In the genomic region with DNA sequence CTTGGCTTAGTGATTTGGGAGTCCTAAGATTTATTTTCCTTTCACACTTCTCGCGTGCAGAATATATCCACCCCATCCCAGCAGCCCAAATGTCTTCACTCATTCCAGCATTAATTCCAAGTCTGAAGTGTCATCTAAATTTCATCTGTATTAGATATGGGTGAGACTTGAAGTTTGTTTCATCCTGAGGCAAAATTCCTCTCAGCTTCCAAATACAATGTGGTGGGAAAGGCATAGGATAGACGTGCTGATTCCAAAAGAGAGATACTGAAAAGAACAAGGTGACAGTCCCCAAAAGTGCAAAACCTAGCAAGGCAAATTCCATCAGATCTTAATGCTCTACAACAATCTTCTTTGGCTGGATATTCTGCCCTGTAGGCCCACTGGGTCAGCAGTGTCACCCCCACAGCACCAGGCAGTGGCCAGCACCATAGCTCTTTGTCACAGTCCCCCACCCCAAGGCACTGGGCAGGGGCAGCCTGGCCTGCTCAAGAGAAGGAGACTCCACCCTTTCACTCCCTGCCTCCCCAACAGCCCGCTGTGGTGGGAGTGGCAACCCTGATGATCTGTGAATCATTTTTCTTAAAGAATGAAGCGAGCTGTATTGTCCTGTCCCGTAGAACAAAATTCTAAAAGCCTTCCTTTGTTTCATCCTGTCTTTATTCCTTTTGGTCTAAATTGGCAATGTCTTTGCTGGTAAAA, we compare ENCODE assay signal across 15 cellular contexts.
"Had no signal": no experiment of that assay in that cellular context is flagged by ENCODE, and none has a peak within 500 bp of the region (broad histone marks: within the 10 kb centered on the region; RNA-seq: fewer than 3 reads in every experiment).

No MANE protein-coding gene starts in this region.

- H3K4me2 ChIP-seq: neural progenitor cell had no signal

- H3K27me3 ChIP-seq: brain microvascular endothelial cell, sigmoid colon had no signal

- DNase-seq: activated CD4-positive, alpha-beta T cell treated with anti-CD3 and anti-CD28 coated beads for 4 hours; activated CD8-positive, alpha-beta memory T cell treated with anti-CD3 and anti-CD28 coated beads, Interleukin-2, amount 50 U/mL, for 48 hours; activated naive CD4-positive, alpha-beta T cell; activated naive CD8-positive, alpha-beta T cell treated with anti-CD3 and anti-CD28 coated beads, Interleukin-2, amount 10 ng/mL, durations not matched to agents 7 days and 5 days; brain microvascular endothelial cell; cortex of kidney; effector CD8-positive, alpha-beta T cell; foreskin fibroblast; kidney glomerular epithelial cell; left ventricle myocardium superior; pancreas; sigmoid colon; spleen had no signal

- ATAC-seq: left ventricle myocardium superior, pancreas had no signal

- H3K27ac ChIP-seq: brain microvascular endothelial cell, neural progenitor cell, pancreas had no signal

- H3K9ac ChIP-seq: neural progenitor cell had no signal

- H3K4me3 Mint-ChIP-seq: activated naive CD8-positive, alpha-beta T cell treated with anti-CD3 and anti-CD28 coated beads, Interleukin-2, amount 10 ng/mL, durations not matched to agents 7 days and 5 days; neural progenitor cell had no signal

- H3K9me3 ChIP-seq: pancreas, sigmoid colon, spleen had no signal

- H2AFZ ChIP-seq: neural progenitor cell had no signal

- H3K36me3 Mint-ChIP-seq: neural progenitor cell had no signal

- FAIRE-seq: pancreas, urothelium cell line had no signal

- H3K27ac Mint-ChIP-seq: neural progenitor cell had no signal

- H3K36me3 ChIP-seq: brain microvascular endothelial cell, neural progenitor cell, pancreas, sigmoid colon, spleen had no signal

- H3K9me3 Mint-ChIP-seq: neural progenitor cell had no signal

- H3K4me3 ChIP-seq: neural progenitor cell, pancreas, sigmoid colon, spleen had no signal
